27 cellular contexts compared by ENCODE assay signal in genomic region chrX:12241026-12241425, GRCh38.
"Had no signal": no experiment of that assay in that cellular context is flagged by ENCODE, and none has a peak within 500 bp of the region (broad histone marks: within the 10 kb centered on the region; RNA-seq: fewer than 3 reads in every experiment).

No MANE protein-coding gene starts in this region.

- DNase-seq: activated CD4-positive, alpha-beta T cell treated with anti-CD3 and anti-CD28 coated beads, Interleukin-2, amount 10 ng/mL, durations not matched to agents 7 days and 5 days; activated CD8-positive, alpha-beta memory T cell treated with anti-CD3 and anti-CD28 coated beads, Interleukin-2, amount 10 ng/mL, durations not matched to agents 7 days and 5 days; activated CD8-positive, alpha-beta T cell treated with anti-CD3 and anti-CD28 coated beads for 36 hours; activated gamma-delta T cell treated with Interleukin-2 at 50 U/mL for 16 hours; activated T-cell treated with anti-CD3 and anti-CD28 coated beads for 4 hours; aorta; colonic mucosa; dorsolateral prefrontal cortex; effector memory CD8-positive, alpha-beta T cell; head of caudate nucleus; hypothalamus; midbrain; natural killer cell; retina; sigmoid colon; stimulated activated CD4-positive, alpha-beta T cell treated with anti-CD3 and anti-CD28 coated beads, Interleukin-2, amount 100 ng/mL, for 48 hours; stimulated activated CD8-positive, alpha-beta memory T cell treated with anti-CD3 and anti-CD28 coated beads, Interleukin-4, amount 100 ng/mL, for 48 hours; stimulated activated naive B cell treated with anti-CD40 and anti-IgM and Interleukin-4, amounts not matched to agents 10 μg/mL and 1 μg/mL and 100 μg/mL, for 72 hours; trophoblast cell; uterus had no signal

- H3K4me1 Mint-ChIP-seq: activated CD4-positive, alpha-beta T cell treated with anti-CD3 and anti-CD28 coated beads, Interleukin-2, amount 10 ng/mL, durations not matched to agents 7 days and 5 days; activated CD8-positive, alpha-beta memory T cell treated with anti-CD3 and anti-CD28 coated beads, Interleukin-2, amount 10 ng/mL, durations not matched to agents 7 days and 5 days; natural killer cell; stimulated activated naive B cell treated with anti-CD40 and anti-IgM and Interleukin-4, amounts not matched to agents 10 μg/mL and 1 μg/mL and 100 μg/mL, for 72 hours had no signal

- H3K4me3 Mint-ChIP-seq: activated CD4-positive, alpha-beta T cell treated with anti-CD3 and anti-CD28 coated beads, Interleukin-2, amount 10 ng/mL, durations not matched to agents 7 days and 5 days; activated CD8-positive, alpha-beta memory T cell treated with anti-CD3 and anti-CD28 coated beads, Interleukin-2, amount 10 ng/mL, durations not matched to agents 7 days and 5 days; activated CD8-positive, alpha-beta T cell treated with anti-CD3 and anti-CD28 coated beads for 36 hours; effector memory CD8-positive, alpha-beta T cell; natural killer cell; stimulated activated naive B cell treated with anti-CD40 and anti-IgM and Interleukin-4, amounts not matched to agents 10 μg/mL and 1 μg/mL and 100 μg/mL, for 72 hours had no signal

- H3K27me3 Mint-ChIP-seq: activated CD4-positive, alpha-beta T cell treated with anti-CD3 and anti-CD28 coated beads, Interleukin-2, amount 10 ng/mL, durations not matched to agents 7 days and 5 days; activated CD8-positive, alpha-beta memory T cell treated with anti-CD3 and anti-CD28 coated beads, Interleukin-2, amount 10 ng/mL, durations not matched to agents 7 days and 5 days; activated CD8-positive, alpha-beta T cell treated with anti-CD3 and anti-CD28 coated beads for 36 hours; effector memory CD8-positive, alpha-beta T cell; progenitor cell of endocrine pancreas had no signal

- H3K36me3 ChIP-seq: colonic mucosa, gastroesophageal sphincter, sigmoid colon, uterus had no signal

- H3K4me3 ChIP-seq: colonic mucosa, dorsolateral prefrontal cortex, gastroesophageal sphincter, sigmoid colon, uterus had no signal

- H3K4me1 ChIP-seq: colonic mucosa, gastroesophageal sphincter, sigmoid colon, uterus had no signal

- H3K27ac ChIP-seq: colonic mucosa, dorsolateral prefrontal cortex, gastroesophageal sphincter, sigmoid colon, uterus, VCaP had no signal

- H3K36me3 Mint-ChIP-seq: activated CD8-positive, alpha-beta memory T cell treated with anti-CD3 and anti-CD28 coated beads, Interleukin-2, amount 10 ng/mL, durations not matched to agents 7 days and 5 days; activated naive CD4-positive, alpha-beta T cell treated with anti-CD3 and anti-CD28 coated beads, Interleukin-2, amount 50 U/mL, for 72 hours; natural killer cell; stimulated activated naive B cell treated with anti-CD40 and anti-IgM and Interleukin-4, amounts not matched to agents 10 μg/mL and 1 μg/mL and 100 μg/mL, for 72 hours had no signal

- H3K27ac Mint-ChIP-seq: activated CD4-positive, alpha-beta T cell treated with anti-CD3 and anti-CD28 coated beads, Interleukin-2, amount 10 ng/mL, durations not matched to agents 7 days and 5 days; activated CD8-positive, alpha-beta memory T cell treated with anti-CD3 and anti-CD28 coated beads, Interleukin-2, amount 10 ng/mL, durations not matched to agents 7 days and 5 days; activated CD8-positive, alpha-beta T cell treated with anti-CD3 and anti-CD28 coated beads for 36 hours; activated naive CD4-positive, alpha-beta T cell treated with anti-CD3 and anti-CD28 coated beads, Interleukin-2, amount 50 U/mL, for 72 hours; effector memory CD8-positive, alpha-beta T cell; natural killer cell; progenitor cell of endocrine pancreas; stimulated activated naive B cell treated with anti-CD40 and anti-IgM and Interleukin-4, amounts not matched to agents 10 μg/mL and 1 μg/mL and 100 μg/mL, for 72 hours had no signal

- H3K9me3 ChIP-seq: colonic mucosa, gastroesophageal sphincter, sigmoid colon, uterus had no signal

- H3K27me3 ChIP-seq: colonic mucosa, gastroesophageal sphincter, sigmoid colon, uterus had no signal

- ATAC-seq: activated CD4-positive, CD25-positive, alpha-beta regulatory T cell treated with anti-CD3 and anti-CD28 coated beads, Interleukin-2, amount 50 U/mL, for 24 hours; activated CD8-positive, alpha-beta memory T cell treated with anti-CD3 and anti-CD28 coated beads, Interleukin-2, amount 10 ng/mL, durations not matched to agents 7 days and 5 days; activated CD8-positive, alpha-beta T cell treated with anti-CD3 and anti-CD28 coated beads for 36 hours; activated naive CD4-positive, alpha-beta T cell treated with anti-CD3 and anti-CD28 coated beads, Interleukin-2, amount 50 U/mL, for 72 hours; effector memory CD8-positive, alpha-beta T cell; esophagus mucosa; gastroesophageal sphincter; natural killer cell; stimulated activated naive B cell treated with anti-CD40 and anti-IgM and Interleukin-4, amounts not matched to agents 10 μg/mL and 1 μg/mL and 100 μg/mL, for 72 hours had no signal

- FAIRE-seq: endothelial cell of umbilical vein had no signal

- H3K9me3 Mint-ChIP-seq: activated CD4-positive, alpha-beta T cell treated with anti-CD3 and anti-CD28 coated beads, Interleukin-2, amount 10 ng/mL, durations not matched to agents 7 days and 5 days; activated CD8-positive, alpha-beta T cell treated with anti-CD3 and anti-CD28 coated beads for 36 hours; activated naive CD4-positive, alpha-beta T cell treated with anti-CD3 and anti-CD28 coated beads, Interleukin-2, amount 50 U/mL, for 72 hours; effector memory CD8-positive, alpha-beta T cell; natural killer cell; stimulated activated naive B cell treated with anti-CD40 and anti-IgM and Interleukin-4, amounts not matched to agents 10 μg/mL and 1 μg/mL and 100 μg/mL, for 72 hours had no signal
